In genomic region chr21:38280446-38280845, GRCh38 we compare ENCODE assay signal across 20 cellular contexts. TPM values are rescaled to one million over a fixed set of nuclear protein-coding genes. Genes with fewer than 3 reads are reported as not detected.
DNase-seq lines count a peak whose midpoint lies in the region; TF ChIP-seq lines count a peak whose summit lies in the region.
"Had no signal": no experiment of that assay in that cellular context is flagged by ENCODE, and none has a peak within 500 bp of the region (broad histone marks: within the 10 kb centered on the region; RNA-seq: fewer than 3 reads in every experiment).

No MANE protein-coding gene starts in this region.

- H3K36me3 Mint-ChIP-seq in CD14-positive monocyte = peaks cover 20 to 25% of the 10 kb centered on the region in 2 donors

- no peak overlapping the region for H3K27ac ChIP-seq in SJCRH30
- H3K27ac ChIP-seq: HL-60, KMS-11 had no signal

- no peak for DNase-seq in CD14-positive monocyte (ENCODE audit: low spot score)
- DNase-seq in astrocyte of the cerebellum (ENCODE audit: low read depth) = peak; percentile 78
- DNase-seq in fibroblast of peridontal ligament (ENCODE audit: extremely low read depth) = peak; percentile 74
- DNase-seq in stromal cell of bone marrow (ENCODE audit: low read depth) = peak; percentile 74
- no peak for DNase-seq in NCI-H1092 (lab: John Stamatoyannopoulos, UW)
- no peak for DNase-seq in SJCRH30
- DNase-seq in BE2C = no peak
- DNase-seq: Caco-2; CD4-positive, alpha-beta T cell; DMS 273 treated with DMSO at 0.1 percent for 48 hours; DMS79 treated with DMSO at 0.1 percent for 48 hours; NCI-H1105 treated with DMSO at 0.1 percent for 48 hours; NCI-H2029 treated with DMSO at 0.1 percent for 48 hours; NCI-H226; NCI-H510A treated with DMSO at 0.1 percent for 48 hours; NCI-H774 had no signal

- H3K9me3 ChIP-seq in SJCRH30 (replicated peaks) (no peaks in the 10 kb centered on the region), BE2C (no peaks in the 10 kb centered on the region)
- H3K9me3 ChIP-seq: Caco-2 had no signal

- H3K9me3 Mint-ChIP-seq in CD14-positive monocyte = peaks cover 0 to 6% (median 3%) of the 10 kb centered on the region in 7 donors
- H3K9me3 Mint-ChIP-seq: CD4-positive, alpha-beta T cell; GM23338 had no signal

- H3K4me3 Mint-ChIP-seq in CD14-positive monocyte = no peak overlapping the region
- H3K4me3 Mint-ChIP-seq: CD4-positive, alpha-beta T cell; GM23338 had no signal

- H3K4me1 ChIP-seq in SJCRH30 (no peaks in the 10 kb centered on the region), BE2C (no peaks in the 10 kb centered on the region)
- H3K4me1 ChIP-seq: Caco-2 had no signal

- H3K4me1 Mint-ChIP-seq in CD14-positive monocyte = peaks cover 84% of the 10 kb centered on the region
- H3K4me1 Mint-ChIP-seq: GM23338 had no signal

- H3K27ac Mint-ChIP-seq in CD14-positive monocyte = peak overlapping the region in 6 of 7 donors; percentile 6 to 99 (median 66)
- H3K27ac Mint-ChIP-seq: CD4-positive, alpha-beta T cell; GM23338 had no signal

- intact Hi-C loops in CD14-positive monocyte (cut with micrococcal nuclease) = no loop called here

- no peaks in the 10 kb centered on the region for H3K27me3 ChIP-seq in SJCRH30
- H3K27me3 ChIP-seq in BE2C = no peaks in the 10 kb centered on the region

- no peak overlapping the region for H3K4me3 ChIP-seq in astrocyte of the cerebellum (ENCODE audit: low read depth, low read length)
- no peak overlapping the region for H3K4me3 ChIP-seq in SJCRH30
- no peak overlapping the region for H3K4me3 ChIP-seq in BE2C (ENCODE audit: low read depth, low read length)
- H3K4me3 ChIP-seq: GM23338 had no signal

- in situ Hi-C loops in astrocyte of the cerebellum (cut with HindIII; ENCODE audit: low sequenced_read_pairs) = no loop called here

- H3K27me3 Mint-ChIP-seq in CD14-positive monocyte (ENCODE audit: low read depth in 3 of 3) = peaks cover 0 to 2% (median 0%) of the 10 kb centered on the region in 3 donors
- H3K27me3 Mint-ChIP-seq: CD4-positive, alpha-beta T cell had no signal

- H3K36me3 ChIP-seq in SJCRH30 (no peaks in the 10 kb centered on the region), BE2C (no peaks in the 10 kb centered on the region)

- TF ChIP-seq CTCF in CD14-positive monocyte (IDR thresholded peaks at IDR 0.05) (no peak), astrocyte of the cerebellum (IDR thresholded peaks at IDR 0.05; ENCODE audit: low read depth, low read length, missing control alignments) (no peak), BE2C (IDR thresholded peaks at IDR 0.05; ENCODE audit: low read depth, low read length) (no peak)

RNA-seq across cellular contexts. Expression of gene KCNJ15, which starts 23.7 kb away (rescaled TPM):
- polyA plus RNA-seq in CD14-positive monocyte = 1 to 10 TPM; 4.5 to 8.0 TPM
- total RNA-seq in SJCRH30 (2014; rRNA removed; shearing (Covaris generic)) = not detected in 2 replicates
- polyA plus RNA-seq in BE2C (2012; ENCODE audit: insufficient read depth, insufficient read length, low read depth) = not detected
- total RNA-seq: Caco-2, GM23338, HT-29 had no signal
- polyA plus RNA-seq: GM23338 had no signal

Comparison
In these comparisons a context has a peak if more than half of its experiments do, and no peak if none do; other contexts are left out.
1. DNase-seq: peak in astrocyte of the cerebellum (single experiment), fibroblast of peridontal ligament (single experiment) and stromal cell of bone marrow (single experiment); none in CD14-positive monocyte (single experiment), NCI-H1092 (single experiment), SJCRH30 (0 of 2) and BE2C (single experiment).